ENCODE assay signal across 7 cellular contexts in genomic region chr10:79066460-79067240, GRCh38. TPM values are rescaled to one million over a fixed set of nuclear protein-coding genes. Genes with fewer than 3 reads are reported as not detected.
DNase-seq lines count a peak whose midpoint lies in the region; ATAC-seq and TF ChIP-seq lines count a peak whose summit lies in the region.

No MANE protein-coding gene starts in this region.

- TF ChIP-seq EP300 in ovary (IDR thresholded peaks at IDR 0.05) = no peak

- H3K4me1 ChIP-seq in HUES6 (ENCODE audit: control insufficient read depth, insufficient read depth, low read length) (peaks cover 17% of the 10 kb centered on the region), foreskin keratinocyte (no peaks in the 10 kb centered on the region), ovary (ENCODE audit: insufficient read depth) (peaks cover 4% of the 10 kb centered on the region)

- H3K36me3 ChIP-seq in HUES6 (ENCODE audit: control insufficient read depth, insufficient read depth, low read length) (no peaks in the 10 kb centered on the region), WERI-Rb-1 (no peaks in the 10 kb centered on the region), ovary (no peaks in the 10 kb centered on the region)

- peak overlapping the region; percentile 67; the same call in 1 of the 2 replicates for H3K27ac ChIP-seq in HUES6 (ENCODE audit: low read depth, low read length)
- H3K27ac ChIP-seq in WERI-Rb-1 = peak overlapping the region; percentile 72
- no peak overlapping the region for H3K27ac ChIP-seq in foreskin keratinocyte
- H3K27ac ChIP-seq in ovary = peak overlapping the region; percentile 36 to 86

- 5 to 12% (median 6%) methylated on average over 21 to 36 of the region's 36 CpGs for WGBS in ovary, 3 donors

- H3K4me3 ChIP-seq in HUES6 (ENCODE audit: low read depth, low read length) (peak overlapping the region; percentile 65), WERI-Rb-1 (ENCODE audit: low read depth, low read length) (peak overlapping the region; percentile 61), ovary (peak overlapping the region; percentile 56)

- ATAC-seq in foreskin keratinocyte = no peak
- no peak for ATAC-seq in HG02970 (IDR thresholded peaks at IDR 0.05; ENCODE audit: low FRiP score, unreplicated experiment)

- TF ChIP-seq POLR2A in ovary (IDR thresholded peaks at IDR 0.05) = no peak

- H3K9ac ChIP-seq in HUES6 (ENCODE audit: low read length) = peak overlapping the region; percentile 65

- no peaks in the 10 kb centered on the region for H3K27me3 ChIP-seq in HUES6 (ENCODE audit: control insufficient read depth, insufficient read depth, low read length)
- no peaks in the 10 kb centered on the region for H3K27me3 ChIP-seq in WERI-Rb-1 (ENCODE audit: insufficient read depth, low read depth, severe bottlenecking)
- no peaks in the 10 kb centered on the region for H3K27me3 ChIP-seq in foreskin keratinocyte
- H3K27me3 ChIP-seq in ovary = no peaks in the 10 kb centered on the region

- intact Hi-C loops in ovary (cut with DNase I) = loop anchor here (5.0 to 10.0 kb wide), 6 partner anchors 89 to 1022 kb away; no protein-coding TSS in a partner anchor

- TF ChIP-seq CTCF in WERI-Rb-1 (IDR thresholded peaks at IDR 0.05; ENCODE audit: low read depth, low read length) (peak; percentile 76), foreskin keratinocyte (conservative IDR thresholded peaks at IDR 0.05) (peak; percentile 38), ovary (IDR thresholded peaks at IDR 0.05) (no peak)

- DNase-seq in Daoy (ENCODE audit: low read depth) (peak; percentile 59), WERI-Rb-1 (peak; percentile 84), foreskin keratinocyte (no peak), ovary (peak in 2 of 5 donors; percentile 50 to 59), NK-92 (lab: John Stamatoyannopoulos, UW; ENCODE audit: unreplicated experiment) (no peak)

- H3K9me3 ChIP-seq in HUES6 (ENCODE audit: control insufficient read depth, insufficient read depth, low read depth, low read length) (no peaks in the 10 kb centered on the region), WERI-Rb-1 (ENCODE audit: severe bottlenecking) (no peaks in the 10 kb centered on the region), ovary (no peaks in the 10 kb centered on the region)

RNA-seq across cellular contexts. Expression of gene ZMIZ1, which starts 2.1 kb away (rescaled TPM):
- 13.9 TPM in 2 replicates for total RNA-seq in Daoy (2014; rRNA removed; shearing (Covaris generic))
- total RNA-seq in foreskin keratinocyte = 9.5 and 16.6 TPM in 2 replicates
- polyA plus RNA-seq in foreskin keratinocyte = 4.2 and 5.9 TPM in 2 replicates
- total RNA-seq in ovary = 100 to 1,000 TPM in 2 of 7 donors, 10 to 100 TPM in 5; 30.3 to 117 (median 86.3) TPM
- polyA plus RNA-seq in ovary = 10 to 100 TPM; 36.5 to 40.3 TPM

Comparison
In these comparisons a context has a peak if more than half of its experiments do, and no peak if none do; other contexts are left out.
1. DNase-seq: peak in Daoy (single experiment) and WERI-Rb-1 (single experiment); none in foreskin keratinocyte (0 of 2) and NK-92 (single experiment).
2. CTCF ChIP-seq: peak in WERI-Rb-1 (single experiment) and foreskin keratinocyte (single experiment); none in ovary (0 of 3).
3. Peak in every context shown above with its lines, with median percentiles within 50 percentile points of each other: H3K4me3 ChIP-seq.